In genomic region chr1:84506002-84506728, GRCh38 we compare ENCODE assay signal across 1 cellular context.
A peak's percentile ranks its signal among the peaks of the same experiment; 100 is the strongest.
TF ChIP-seq lines count a peak whose summit lies in the region.

TSS of gene GNG5 (minus strand) at chr1:84506581. CDS start at chr1:84506091, 490 bp downstream.
A gene with protein sequence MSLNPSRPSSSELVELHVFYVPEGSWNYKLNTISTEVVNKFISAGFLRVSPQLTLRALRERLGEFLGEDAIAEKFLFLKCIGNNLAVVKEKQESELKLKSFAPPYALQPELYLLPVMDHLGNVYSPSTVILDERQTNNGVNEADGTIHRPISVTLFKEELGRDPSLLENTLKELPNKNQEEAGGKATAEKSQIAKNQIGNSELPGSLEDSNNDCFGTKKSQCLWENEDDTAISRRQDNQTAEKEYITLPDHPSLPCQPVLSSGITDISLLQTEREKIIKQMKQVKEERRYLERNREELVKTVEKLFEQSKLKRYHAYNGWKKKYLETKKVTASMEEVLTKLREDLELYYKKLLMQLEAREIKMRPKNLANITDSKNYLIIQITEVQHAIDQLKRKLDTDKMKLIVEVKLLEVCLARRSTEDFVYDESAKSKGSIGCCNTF (plus strand): TSS chr1:84506386. CDS start chr1:84516360, 9,974 bp downstream.

TF ChIP-seq in HepG2, 621 proteins besides CTCF, POLR2A, EP300 and RAD21 (continued from another document and continues in another):
- TF ChIP-seq ARID4A (CRISPR knock-in tag; IDR thresholded peaks at IDR 0.05; ENCODE audit: borderline replicate concordance), result peak; percentile 69; the same call in 1 of the 2 replicates
- 0 out of 2 replicates have a peak, but pooled peaks have one; percentile 39 for TF ChIP-seq ZNF772 (CRISPR knock-in tag; IDR thresholded peaks at IDR 0.05)
- TF ChIP-seq ZNF180 (CRISPR knock-in tag; IDR thresholded peaks at IDR 0.05; ENCODE audit: borderline replicate concordance, low read depth), result no peak
- peak; percentile 53; the same call in 1 of the 2 replicates for TF ChIP-seq SOX13 (IDR thresholded peaks at IDR 0.05)
- no peak; a peak in 1 of 4 replicates for TF ChIP-seq SOX13 (CRISPR knock-in tag; conservative IDR thresholded peaks at IDR 0.05 in 1 of 2, IDR thresholded peaks at IDR 0.05 in 1 of 2)
- peak; percentile 47; the same call in 1 of the 2 replicates for TF ChIP-seq ZMAT3 (CRISPR knock-in tag; conservative IDR thresholded peaks at IDR 0.05)
- peak; percentile 55 for TF ChIP-seq KDM2A (CRISPR knock-in tag; IDR thresholded peaks at IDR 0.05; ENCODE audit: borderline replicate concordance, low read depth)
- no peak for TF ChIP-seq ZNF446 (CRISPR knock-in tag; IDR thresholded peaks at IDR 0.05)
- no peak for TF ChIP-seq CREB1 (IDR thresholded peaks at IDR 0.05)
- peak; percentile 69; the same call in 1 of the 2 replicates for TF ChIP-seq CREB1 (CRISPR knock-in tag; IDR thresholded peaks at IDR 0.05)
- peak; percentile 84 for TF ChIP-seq ASH2L (IDR thresholded peaks at IDR 0.05; ENCODE audit: insufficient read length, low read depth, low read length)
- no peak for TF ChIP-seq FLYWCH1 (CRISPR knock-in tag; IDR thresholded peaks at IDR 0.05)
- TF ChIP-seq NR1H2 (CRISPR knock-in tag; IDR thresholded peaks at IDR 0.05; ENCODE audit: borderline replicate concordance, low read depth), result no peak
- peak; percentile 6; the same call in 1 of the 2 replicates for TF ChIP-seq ELF3 (CRISPR knock-in tag; IDR thresholded peaks at IDR 0.05)
- TF ChIP-seq SMYD3 (CRISPR knock-in tag; IDR thresholded peaks at IDR 0.05), result no peak
- TF ChIP-seq AGO2 (optimal IDR thresholded peaks at IDR 0.05; ENCODE audit: low read depth, low read length), result no peak
- peak; percentile 73 for TF ChIP-seq ZFY (CRISPR knock-in tag; IDR thresholded peaks at IDR 0.05)
- TF ChIP-seq TCF12 (IDR thresholded peaks at IDR 0.05), result no peak
- TF ChIP-seq TCF12 (CRISPR knock-in tag; IDR thresholded peaks at IDR 0.05), result 0 out of 2 replicates have a peak, but pooled peaks have one; percentile 61
- TF ChIP-seq, protein P1, sequence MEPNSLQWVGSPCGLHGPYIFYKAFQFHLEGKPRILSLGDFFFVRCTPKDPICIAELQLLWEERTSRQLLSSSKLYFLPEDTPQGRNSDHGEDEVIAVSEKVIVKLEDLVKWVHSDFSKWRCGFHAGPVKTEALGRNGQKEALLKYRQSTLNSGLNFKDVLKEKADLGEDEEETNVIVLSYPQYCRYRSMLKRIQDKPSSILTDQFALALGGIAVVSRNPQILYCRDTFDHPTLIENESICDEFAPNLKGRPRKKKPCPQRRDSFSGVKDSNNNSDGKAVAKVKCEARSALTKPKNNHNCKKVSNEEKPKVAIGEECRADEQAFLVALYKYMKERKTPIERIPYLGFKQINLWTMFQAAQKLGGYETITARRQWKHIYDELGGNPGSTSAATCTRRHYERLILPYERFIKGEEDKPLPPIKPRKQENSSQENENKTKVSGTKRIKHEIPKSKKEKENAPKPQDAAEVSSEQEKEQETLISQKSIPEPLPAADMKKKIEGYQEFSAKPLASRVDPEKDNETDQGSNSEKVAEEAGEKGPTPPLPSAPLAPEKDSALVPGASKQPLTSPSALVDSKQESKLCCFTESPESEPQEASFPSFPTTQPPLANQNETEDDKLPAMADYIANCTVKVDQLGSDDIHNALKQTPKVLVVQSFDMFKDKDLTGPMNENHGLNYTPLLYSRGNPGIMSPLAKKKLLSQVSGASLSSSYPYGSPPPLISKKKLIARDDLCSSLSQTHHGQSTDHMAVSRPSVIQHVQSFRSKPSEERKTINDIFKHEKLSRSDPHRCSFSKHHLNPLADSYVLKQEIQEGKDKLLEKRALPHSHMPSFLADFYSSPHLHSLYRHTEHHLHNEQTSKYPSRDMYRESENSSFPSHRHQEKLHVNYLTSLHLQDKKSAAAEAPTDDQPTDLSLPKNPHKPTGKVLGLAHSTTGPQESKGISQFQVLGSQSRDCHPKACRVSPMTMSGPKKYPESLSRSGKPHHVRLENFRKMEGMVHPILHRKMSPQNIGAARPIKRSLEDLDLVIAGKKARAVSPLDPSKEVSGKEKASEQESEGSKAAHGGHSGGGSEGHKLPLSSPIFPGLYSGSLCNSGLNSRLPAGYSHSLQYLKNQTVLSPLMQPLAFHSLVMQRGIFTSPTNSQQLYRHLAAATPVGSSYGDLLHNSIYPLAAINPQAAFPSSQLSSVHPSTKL (CRISPR knock-in tag; IDR thresholded peaks at IDR 0.05), result peak; percentile 70
- no peak for TF ChIP-seq ZNF550 (CRISPR knock-in tag; IDR thresholded peaks at IDR 0.05; ENCODE audit: borderline replicate concordance)
- no peak for TF ChIP-seq ATF7-NPFF (CRISPR knock-in tag; IDR thresholded peaks at IDR 0.05; ENCODE audit: low read depth)
- peak; percentile 70 for TF ChIP-seq SAP130 (CRISPR knock-in tag; IDR thresholded peaks at IDR 0.05; ENCODE audit: low read depth)
- TF ChIP-seq MYPOP (CRISPR knock-in tag; IDR thresholded peaks at IDR 0.05), result peak; percentile 71; the same call in 1 of the 2 replicates
- TF ChIP-seq, protein P2, sequence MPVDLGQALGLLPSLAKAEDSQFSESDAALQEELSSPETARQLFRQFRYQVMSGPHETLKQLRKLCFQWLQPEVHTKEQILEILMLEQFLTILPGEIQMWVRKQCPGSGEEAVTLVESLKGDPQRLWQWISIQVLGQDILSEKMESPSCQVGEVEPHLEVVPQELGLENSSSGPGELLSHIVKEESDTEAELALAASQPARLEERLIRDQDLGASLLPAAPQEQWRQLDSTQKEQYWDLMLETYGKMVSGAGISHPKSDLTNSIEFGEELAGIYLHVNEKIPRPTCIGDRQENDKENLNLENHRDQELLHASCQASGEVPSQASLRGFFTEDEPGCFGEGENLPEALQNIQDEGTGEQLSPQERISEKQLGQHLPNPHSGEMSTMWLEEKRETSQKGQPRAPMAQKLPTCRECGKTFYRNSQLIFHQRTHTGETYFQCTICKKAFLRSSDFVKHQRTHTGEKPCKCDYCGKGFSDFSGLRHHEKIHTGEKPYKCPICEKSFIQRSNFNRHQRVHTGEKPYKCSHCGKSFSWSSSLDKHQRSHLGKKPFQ (CRISPR knock-in tag; IDR thresholded peaks at IDR 0.05; ENCODE audit: insufficient replicate concordance), result no peak
- no peak for TF ChIP-seq ZNF296 (CRISPR knock-in tag; conservative IDR thresholded peaks at IDR 0.05)
- peak; percentile 67; the same call in 1 of the 2 replicates for TF ChIP-seq MAZ (IDR thresholded peaks at IDR 0.05; ENCODE audit: borderline replicate concordance, low read depth, low read length)
- peak; percentile 58; the same call in 1 of the 2 replicates for TF ChIP-seq MAZ (CRISPR knock-in tag; IDR thresholded peaks at IDR 0.05; ENCODE audit: low read depth)
- 0 out of 2 replicates have a peak, but pooled peaks have one; percentile 21 for TF ChIP-seq CREBL2 (CRISPR knock-in tag; IDR thresholded peaks at IDR 0.05; ENCODE audit: borderline replicate concordance)
- no peak for TF ChIP-seq XRCC5 (optimal IDR thresholded peaks at IDR 0.05; ENCODE audit: low read length)
- TF ChIP-seq, protein P3, sequence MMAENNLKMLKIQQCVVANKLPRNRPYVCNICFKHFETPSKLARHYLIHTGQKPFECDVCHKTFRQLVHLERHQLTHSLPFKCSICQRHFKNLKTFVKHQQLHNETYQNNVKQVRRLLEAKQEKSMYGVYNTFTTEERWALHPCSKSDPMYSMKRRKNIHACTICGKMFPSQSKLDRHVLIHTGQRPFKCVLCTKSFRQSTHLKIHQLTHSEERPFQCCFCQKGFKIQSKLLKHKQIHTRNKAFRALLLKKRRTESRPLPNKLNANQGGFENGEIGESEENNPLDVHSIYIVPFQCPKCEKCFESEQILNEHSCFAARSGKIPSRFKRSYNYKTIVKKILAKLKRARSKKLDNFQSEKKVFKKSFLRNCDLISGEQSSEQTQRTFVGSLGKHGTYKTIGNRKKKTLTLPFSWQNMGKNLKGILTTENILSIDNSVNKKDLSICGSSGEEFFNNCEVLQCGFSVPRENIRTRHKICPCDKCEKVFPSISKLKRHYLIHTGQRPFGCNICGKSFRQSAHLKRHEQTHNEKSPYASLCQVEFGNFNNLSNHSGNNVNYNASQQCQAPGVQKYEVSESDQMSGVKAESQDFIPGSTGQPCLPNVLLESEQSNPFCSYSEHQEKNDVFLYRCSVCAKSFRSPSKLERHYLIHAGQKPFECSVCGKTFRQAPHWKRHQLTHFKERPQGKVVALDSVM (CRISPR knock-in tag; IDR thresholded peaks at IDR 0.05), result 0 out of 2 replicates have a peak, but pooled peaks have one; percentile 32
- TF ChIP-seq FOXA3 (CRISPR knock-in tag; IDR thresholded peaks at IDR 0.05), result 0 out of 2 replicates have a peak, but pooled peaks have one; percentile 7
- TF ChIP-seq, protein P4, sequence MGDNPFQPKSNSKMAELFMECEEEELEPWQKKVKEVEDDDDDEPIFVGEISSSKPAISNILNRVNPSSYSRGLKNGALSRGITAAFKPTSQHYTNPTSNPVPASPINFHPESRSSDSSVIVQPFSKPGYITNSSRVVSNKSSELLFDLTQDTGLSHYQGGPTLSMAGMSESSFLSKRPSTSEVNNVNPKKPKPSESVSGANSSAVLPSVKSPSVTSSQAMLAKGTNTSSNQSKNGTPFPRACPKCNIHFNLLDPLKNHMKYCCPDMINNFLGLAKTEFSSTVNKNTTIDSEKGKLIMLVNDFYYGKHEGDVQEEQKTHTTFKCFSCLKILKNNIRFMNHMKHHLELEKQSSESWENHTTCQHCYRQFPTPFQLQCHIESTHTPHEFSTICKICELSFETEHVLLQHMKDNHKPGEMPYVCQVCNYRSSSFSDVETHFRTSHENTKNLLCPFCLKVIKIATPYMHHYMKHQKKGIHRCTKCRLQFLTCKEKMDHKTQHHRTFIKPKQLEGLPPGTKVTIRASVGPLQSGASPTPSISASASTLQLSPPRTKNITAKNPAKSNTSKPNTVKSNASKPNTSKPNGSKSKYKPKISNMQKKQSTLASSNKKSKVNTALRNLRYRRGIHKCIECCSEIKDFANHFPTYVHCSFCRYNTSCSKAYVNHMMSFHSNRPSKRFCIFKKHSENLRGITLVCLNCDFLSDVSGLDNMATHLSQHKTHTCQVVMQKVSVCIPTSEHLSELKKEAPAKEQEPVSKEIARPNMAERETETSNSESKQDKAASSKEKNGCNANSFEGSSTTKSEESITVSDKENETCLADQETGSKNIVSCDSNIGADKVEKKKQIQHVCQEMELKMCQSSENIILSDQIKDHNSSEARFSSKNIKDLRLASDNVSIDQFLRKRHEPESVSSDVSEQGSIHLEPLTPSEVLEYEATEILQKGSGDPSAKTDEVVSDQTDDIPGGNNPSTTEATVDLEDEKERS (CRISPR knock-in tag; IDR thresholded peaks at IDR 0.05), result no peak
- peak; percentile 79 for TF ChIP-seq PHF8 (CRISPR knock-in tag; IDR thresholded peaks at IDR 0.05)
- no peak for TF ChIP-seq POLR2AphosphoS2 (IDR thresholded peaks at IDR 0.05; ENCODE audit: low read depth, low read length)
- 0 out of 2 replicates have a peak, but pooled peaks have one; percentile 32 for TF ChIP-seq HOXA3 (CRISPR knock-in tag; IDR thresholded peaks at IDR 0.05)
- peak; percentile 66; the same call in 1 of the 2 replicates for TF ChIP-seq ZNF451 (CRISPR knock-in tag; IDR thresholded peaks at IDR 0.05)
- TF ChIP-seq, protein P5, sequence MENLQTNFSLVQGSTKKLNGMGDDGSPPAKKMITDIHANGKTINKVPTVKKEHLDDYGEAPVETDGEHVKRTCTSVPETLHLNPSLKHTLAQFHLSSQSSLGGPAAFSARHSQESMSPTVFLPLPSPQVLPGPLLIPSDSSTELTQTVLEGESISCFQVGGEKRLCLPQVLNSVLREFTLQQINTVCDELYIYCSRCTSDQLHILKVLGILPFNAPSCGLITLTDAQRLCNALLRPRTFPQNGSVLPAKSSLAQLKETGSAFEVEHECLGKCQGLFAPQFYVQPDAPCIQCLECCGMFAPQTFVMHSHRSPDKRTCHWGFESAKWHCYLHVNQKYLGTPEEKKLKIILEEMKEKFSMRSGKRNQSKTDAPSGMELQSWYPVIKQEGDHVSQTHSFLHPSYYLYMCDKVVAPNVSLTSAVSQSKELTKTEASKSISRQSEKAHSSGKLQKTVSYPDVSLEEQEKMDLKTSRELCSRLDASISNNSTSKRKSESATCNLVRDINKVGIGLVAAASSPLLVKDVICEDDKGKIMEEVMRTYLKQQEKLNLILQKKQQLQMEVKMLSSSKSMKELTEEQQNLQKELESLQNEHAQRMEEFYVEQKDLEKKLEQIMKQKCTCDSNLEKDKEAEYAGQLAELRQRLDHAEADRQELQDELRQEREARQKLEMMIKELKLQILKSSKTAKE (CRISPR knock-in tag; IDR thresholded peaks at IDR 0.05; ENCODE audit: borderline replicate concordance), result peak; percentile 62; the same call in 1 of the 2 replicates
- TF ChIP-seq YY1 (IDR thresholded peaks at IDR 0.05; ENCODE audit: insufficient read depth, insufficient replicate concordance, low read depth, low read length), result peak; percentile 2
- TF ChIP-seq RORA (CRISPR knock-in tag; IDR thresholded peaks at IDR 0.05), result no peak
- TF ChIP-seq KMT2A (CRISPR knock-in tag; IDR thresholded peaks at IDR 0.05), result peak; percentile 51; the same call in 1 of the 2 replicates
- 0 out of 2 replicates have a peak, but pooled peaks have one; percentile 32 for TF ChIP-seq KDM3A (CRISPR knock-in tag; IDR thresholded peaks at IDR 0.05; ENCODE audit: low read depth)
